Comparison of ENCODE assay signal across 8 cellular contexts in the genomic region with DNA sequence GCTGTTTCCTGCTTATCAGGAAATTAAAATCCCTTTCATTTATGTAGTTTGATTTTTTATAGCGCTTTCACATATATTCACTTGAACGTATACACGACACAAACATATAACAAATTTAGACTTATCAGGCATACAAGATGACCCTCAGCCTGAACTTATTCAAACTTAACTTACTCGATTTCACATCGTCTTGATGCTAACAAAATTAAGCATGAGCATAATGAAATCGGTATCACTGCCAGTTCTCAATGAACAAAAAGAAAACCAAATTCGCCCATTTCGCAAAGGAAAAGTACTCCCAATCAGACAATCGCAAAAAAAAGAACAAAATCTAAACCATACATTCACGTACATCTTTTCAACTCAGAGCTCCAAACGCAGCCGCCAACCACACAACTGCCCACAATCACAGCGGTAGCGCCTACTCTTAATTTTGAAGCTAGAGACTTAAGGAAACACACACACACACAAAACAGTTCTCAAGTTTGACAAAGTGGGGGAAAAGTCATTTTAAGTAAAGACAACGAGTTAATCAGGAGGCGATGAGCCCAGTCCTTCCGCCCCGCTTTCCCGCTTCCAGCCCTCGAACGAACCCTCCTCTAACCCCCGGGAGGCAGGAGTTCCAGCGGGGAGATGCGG. TPM values are rescaled to one million over a fixed set of nuclear protein-coding genes. Genes with fewer than 3 reads are reported as not detected.
A peak's percentile ranks its signal among the peaks of the same experiment; 100 is the strongest.
DNase-seq lines count a peak whose midpoint lies in the region; ATAC-seq and TF ChIP-seq lines count a peak whose summit lies in the region.

No MANE protein-coding gene starts in this region.

- TF ChIP-seq EP300 in ovary (IDR thresholded peaks at IDR 0.05): no peak

- no peaks in the 10 kb centered on the region for H3K27me3 ChIP-seq in SJCRH30
- H3K27me3 ChIP-seq in ovary: no peaks in the 10 kb centered on the region

- no peak for TF ChIP-seq POLR2A in ovary (IDR thresholded peaks at IDR 0.05)

- H3K36me3 ChIP-seq in SJCRH30: peaks cover 5% of the 10 kb centered on the region
- H3K36me3 ChIP-seq in ovary: no peaks in the 10 kb centered on the region

- no peak for TF ChIP-seq CTCF in epithelial cell of proximal tubule (conservative IDR thresholded peaks at IDR 0.05; ENCODE audit: low read depth, low read length)
- no peak for TF ChIP-seq CTCF in ovary (IDR thresholded peaks at IDR 0.05)

- H3K27ac ChIP-seq in SJCRH30 (peak overlapping the region; percentile 61), ovary (no peak overlapping the region)

- intact Hi-C loops in ovary (cut with DNase I): no loop called here

- peaks cover 15% of the 10 kb centered on the region for H3K4me1 ChIP-seq in SJCRH30
- no peaks in the 10 kb centered on the region for H3K4me1 ChIP-seq in ovary (ENCODE audit: insufficient read depth)

- 3% methylated on average over 24 of the region's 24 CpGs for WGBS in ovary, 3 donors

- H3K4me3 ChIP-seq in SJCRH30 (peak overlapping the region; percentile 93), epithelial cell of proximal tubule (ENCODE audit: low read depth, low read length) (peak overlapping the region; percentile 70), ovary (peak overlapping the region; percentile 65)

- no peak for ATAC-seq in GM21737 (IDR thresholded peaks at IDR 0.05; ENCODE audit: unreplicated experiment)
- ATAC-seq in GM21576 (IDR thresholded peaks at IDR 0.05; ENCODE audit: unreplicated experiment): no peak

- no peaks in the 10 kb centered on the region for H3K9me3 ChIP-seq in SJCRH30 (replicated peaks)
- H3K9me3 ChIP-seq in ovary: no peaks in the 10 kb centered on the region

- DNase-seq in NCI-H510A treated with DMSO at 0.1 percent for 48 hours (lab: John Stamatoyannopoulos, UW) (peak; percentile 40), NCI-H510A (lab: John Stamatoyannopoulos, UW) (no peak), SJCRH30 (peak in 1 of 2 experiments; percentile 61), epithelial cell of proximal tubule (ENCODE audit: low read depth) (no peak), ovary (peak in 2 of 5 donors; percentile 23 to 37), NCI-H1105 (lab: John Stamatoyannopoulos, UW) (no peak)

RNA-seq across cellular contexts. Expression of a gene that starts 1.0 kb away (rescaled TPM):
- 45.9 and 47.4 TPM in 2 replicates for total RNA-seq in SJCRH30 (2014; rRNA removed; shearing (Covaris generic))
- total RNA-seq in epithelial cell of proximal tubule (42.4 and 42.5 TPM in 2 replicates), ovary (1 to 10 TPM; 1.3 to 6.4 (median 4.3) TPM)
- polyA plus RNA-seq in ovary: 10 to 100 TPM in 1 of 2 donors, 1 to 10 TPM in 1; 3.8 to 18.4 TPM

RNA-seq across cellular contexts. Expression of a gene that starts 18.6 kb away (rescaled TPM):
- not detected in 2 replicates for total RNA-seq in SJCRH30 (2014; rRNA removed; shearing (Covaris generic))
- total RNA-seq in epithelial cell of proximal tubule (not detected in 2 replicates), ovary (1 to 10 TPM; 1.1 to 5.6 (median 2.0) TPM)
- polyA plus RNA-seq in ovary: 1 to 10 TPM; 6.3 to 6.8 TPM
